ENCODE assay signal across 7 cellular contexts in the genomic region with DNA sequence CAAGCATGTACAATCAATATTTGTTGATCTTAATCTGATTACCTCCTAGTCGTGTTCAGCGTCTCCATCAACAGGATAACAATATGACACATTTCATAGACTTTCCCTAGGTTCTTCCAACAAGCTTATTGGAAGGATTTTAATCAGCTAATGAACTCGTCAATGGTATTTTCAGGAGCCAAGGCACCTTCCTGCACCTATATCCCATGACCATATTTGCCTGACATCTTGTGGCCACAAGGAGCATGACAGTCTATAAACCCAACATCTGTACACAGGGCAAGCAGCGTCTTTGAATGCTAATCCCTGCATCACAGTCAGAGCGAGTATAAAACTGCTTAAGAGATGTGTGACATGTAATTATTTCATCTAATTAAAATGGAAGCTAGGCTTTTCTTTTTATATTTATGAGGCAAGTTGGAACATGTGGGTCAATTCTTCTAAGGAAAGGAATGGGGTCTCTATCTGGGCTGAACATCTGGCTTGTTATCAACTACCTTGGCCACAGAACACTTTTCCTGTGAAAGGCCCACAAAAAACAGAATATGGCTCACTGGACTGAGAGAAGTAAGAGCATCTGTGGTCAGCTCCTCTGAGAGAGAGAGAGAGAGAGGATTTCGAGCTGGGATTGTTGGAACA.
DNase-seq lines count a peak whose midpoint lies in the region; ATAC-seq lines count a peak whose summit lies in the region.

No MANE protein-coding gene starts in this region.

- in situ Hi-C loops in G401 (cut with HindIII; ENCODE audit: low sequenced_read_pairs): no loop called here

- peak; percentile 57 for DNase-seq in G401 (ENCODE audit: low spot score)
- DNase-seq in NCI-H446 (lab: John Stamatoyannopoulos, UW): peak; percentile 95 to 96
- peak; percentile 35 for DNase-seq in amniotic stem cell (lab: John Stamatoyannopoulos, UW)
- DNase-seq in iPS-NIHi7 (ENCODE audit: extremely low spot score): peak; percentile 73
- DNase-seq in stimulated activated naive CD8-positive, alpha-beta T cell treated with anti-CD3 and anti-CD28 coated beads, Interleukin-15, Interleukin-2, amounts not matched to agents 100 U/mL and 50 U/mL, for 24 hours: peak; percentile 9

- peak; percentile 100 for ATAC-seq in GM19455 (IDR thresholded peaks at IDR 0.05; ENCODE audit: unreplicated experiment)
- peak; percentile 97 for ATAC-seq in HG03342 (IDR thresholded peaks at IDR 0.05; ENCODE audit: unreplicated experiment)
- ATAC-seq in stimulated activated naive CD8-positive, alpha-beta T cell treated with anti-CD3 and anti-CD28 coated beads, Interleukin-15, Interleukin-2, amounts not matched to agents 100 U/mL and 50 U/mL, for 24 hours: peak; percentile 73

Comparison
In these comparisons a context has a peak if more than half of its experiments do, and no peak if none do; other contexts are left out.
1. Peak in every context shown above with its lines: DNase-seq and ATAC-seq.
2. DNase-seq: peak in every context shown above with its lines; median percentile 96 in NCI-H446; 73 in iPS-NIHi7; 57 in G401; 35 in amniotic stem cell; 9 in stimulated activated naive CD8-positive, alpha-beta T cell treated with anti-CD3 and anti-CD28 coated beads, Interleukin-15, Interleukin-2, amounts not matched to agents 100 U/mL and 50 U/mL, for 24 hours.